12 cellular contexts compared by ENCODE assay signal in the genomic region with DNA sequence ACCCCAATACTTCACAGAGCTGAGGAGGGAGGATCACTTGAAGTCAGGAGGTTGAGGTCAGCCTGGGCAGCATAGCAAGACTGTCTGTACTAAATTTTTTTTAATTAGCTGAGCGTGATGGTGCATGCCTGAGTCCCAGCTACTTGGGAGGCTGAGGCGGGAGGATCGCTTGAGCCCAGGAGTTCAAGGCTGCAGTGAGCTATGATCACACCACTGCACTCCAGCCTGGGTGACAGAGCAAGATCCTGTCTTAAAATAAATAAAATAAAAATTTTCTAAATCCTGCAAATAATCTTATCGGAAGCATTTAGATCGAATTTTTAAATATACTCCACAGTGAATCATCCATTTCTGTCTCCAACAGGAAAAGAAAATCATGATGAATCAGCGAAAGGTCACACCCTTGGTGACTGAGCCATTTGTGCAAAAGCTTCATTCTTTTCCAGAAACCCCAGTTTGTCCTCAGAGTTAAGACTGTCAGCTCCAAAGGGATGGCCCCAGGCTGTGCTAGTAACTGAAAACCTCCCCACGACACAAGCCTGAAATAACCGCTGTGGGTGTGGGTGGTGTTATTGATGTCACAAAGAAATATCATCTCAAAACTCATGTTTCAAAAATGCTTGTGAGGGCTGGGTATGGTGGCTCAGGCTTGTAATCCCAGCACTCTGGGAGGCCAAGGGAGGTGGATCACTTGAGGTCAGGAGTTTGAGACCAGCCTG.
DNase-seq lines count a peak whose midpoint lies in the region; ATAC-seq, FAIRE-seq and TF ChIP-seq lines count a peak whose summit lies in the region.
"Had no signal": no experiment of that assay in that cellular context is flagged by ENCODE, and none has a peak within 500 bp of the region (broad histone marks: within the 10 kb centered on the region; RNA-seq: fewer than 3 reads in every experiment).

No MANE protein-coding gene starts in this region.

- BruUV-seq in HepG2 (replicated peaks; lab: Mats Ljungman, UMichigan) = no TSS peak

- no peak overlapping the region for H3K4me2 ChIP-seq in HepG2 (ENCODE audit: low read depth, low read length)
- H3K4me2 ChIP-seq: neural progenitor cell had no signal

- CTCF ChIA-PET in HepG2 (lab: Yijun Ruan, JAX; ENCODE audit: low intra/inter-chr PET ratio, low total read pairs) (no interaction called here), T-cell (lab: Charles Lee) (interaction anchor here (0.6 to 1.0 kb wide), 3 partner anchors 12 to 408 kb away, joined by 3 to 6 read pairs (median 3); no protein-coding TSS in a partner anchor)

- no peak overlapping the region for H3K9ac ChIP-seq in HepG2 (ENCODE audit: insufficient read depth, low read depth, low read length)
- H3K9ac ChIP-seq: neural progenitor cell had no signal

- H4K20me1 ChIP-seq in HepG2 (ENCODE audit: insufficient read depth, low read length) = no peaks in the 10 kb centered on the region

- H3K27me3 Mint-ChIP-seq in activated T-helper 17 cell treated with anti-CD3 and anti-CD28 coated beads, Interleukin-2, amount 50 U/mL, for 72 hours = peaks cover 4% of the 10 kb centered on the region
- H3K27me3 Mint-ChIP-seq in T-cell = peaks cover 5 to 8% of the 10 kb centered on the region in 2 donors

- ATAC-seq in HepG2 (no peak), right lobe of liver (no peak), HG03565 (IDR thresholded peaks at IDR 0.05; ENCODE audit: unreplicated experiment) (no peak), T-cell (replicated peaks in 1 of 4) (no peak), GM21367 (IDR thresholded peaks at IDR 0.05; ENCODE audit: unreplicated experiment) (no peak)
- ATAC-seq in activated T-helper 17 cell treated with anti-CD3 and anti-CD28 coated beads, Interleukin-2, amount 50 U/mL, for 72 hours (replicated peaks) = peak; percentile 80

- DNase-seq in HepG2 (ENCODE audit: low spot score) = no peak
- no peak for DNase-seq in right lobe of liver
- DNase-seq in glomerular visceral epithelial cell (ENCODE audit: extremely low spot score) = peak; percentile 54
- DNase-seq in urothelium cell line (ENCODE audit: low spot score) = peak; percentile 74
- no peak for DNase-seq in T-cell
- DNase-seq: effector CD8-positive, alpha-beta T cell; NCI-H82 had no signal

- H3K27ac ChIP-seq in HepG2 (ENCODE audit: extremely low read length, insufficient read depth, low read length) = no peak overlapping the region
- H3K27ac ChIP-seq in right lobe of liver = no peak overlapping the region
- H3K27ac ChIP-seq: neural progenitor cell had no signal

- H3K4me1 ChIP-seq in HepG2 (ENCODE audit: insufficient read depth, low read length) (no peaks in the 10 kb centered on the region), right lobe of liver (no peaks in the 10 kb centered on the region)

- H2AFZ ChIP-seq in HepG2 (ENCODE audit: low read length) = no peak overlapping the region
- H2AFZ ChIP-seq: neural progenitor cell had no signal

- no peak for TF ChIP-seq RAD21 in HepG2 (CRISPR knock-in tag; IDR thresholded peaks at IDR 0.05)

- H3K27me3 ChIP-seq in HepG2 (ENCODE audit: control insufficient read depth in 1 of 2, insufficient read depth in 2 of 2, low read length in 2 of 2) (no peaks in the 10 kb centered on the region; a peak in 1 of 5 replicates), right lobe of liver (no peaks in the 10 kb centered on the region)
- H3K27me3 ChIP-seq: neural progenitor cell had no signal

- no peaks in the 10 kb centered on the region for H3K79me2 ChIP-seq in HepG2 (ENCODE audit: insufficient read depth, low read length)

- in situ Hi-C loops in HepG2 (cut with HindIII; ENCODE audit: extremely low pct_ligation_motif_present, low pct_unique_long_range_greater_than_20kb) = no loop called here

- H3K36me3 Mint-ChIP-seq in activated T-helper 17 cell treated with anti-CD3 and anti-CD28 coated beads, Interleukin-2, amount 50 U/mL, for 72 hours (ENCODE audit: low read depth) = no peaks in the 10 kb centered on the region
- no peaks in the 10 kb centered on the region for H3K36me3 Mint-ChIP-seq in T-cell
- H3K36me3 Mint-ChIP-seq: neural progenitor cell had no signal

- TF ChIP-seq EP300 in HepG2 (IDR thresholded peaks at IDR 0.05; ENCODE audit: low read depth in 2 of 2, low read length in 2 of 2) = no peak
- TF ChIP-seq EP300 in HepG2 (CRISPR knock-in tag; IDR thresholded peaks at IDR 0.05; ENCODE audit: borderline replicate concordance) = no peak

- H3K27ac Mint-ChIP-seq in activated T-helper 17 cell treated with anti-CD3 and anti-CD28 coated beads, Interleukin-2, amount 50 U/mL, for 72 hours = no peak overlapping the region
- H3K27ac Mint-ChIP-seq in T-cell = no peak overlapping the region
- H3K27ac Mint-ChIP-seq: neural progenitor cell had no signal

- peaks cover 12% of the 10 kb centered on the region for H3K4me1 Mint-ChIP-seq in activated T-helper 17 cell treated with anti-CD3 and anti-CD28 coated beads, Interleukin-2, amount 50 U/mL, for 72 hours
- H3K4me1 Mint-ChIP-seq in T-cell = peaks cover 4 to 6% (median 6%) of the 10 kb centered on the region in 3 donors

- TF ChIP-seq POLR2A in HepG2 (IDR thresholded peaks at IDR 0.05; ENCODE audit: insufficient read depth in 1 of 2, low read depth in 2 of 2, low read length in 2 of 2) (no peak), right lobe of liver (IDR thresholded peaks at IDR 0.05) (no peak)

- H3K36me3 ChIP-seq in HepG2 (replicated peaks in 1 of 2; ENCODE audit: control insufficient read depth in 1 of 2, insufficient read depth in 2 of 2, low read length in 2 of 2) = no peaks in the 10 kb centered on the region
- H3K36me3 ChIP-seq in right lobe of liver = no peaks in the 10 kb centered on the region
- H3K36me3 ChIP-seq: neural progenitor cell had no signal

- POLR2A ChIA-PET in HepG2 (lab: Yijun Ruan, JAX) (no interaction called here), T-cell (lab: Charles Lee) (no interaction called here)

- FAIRE-seq in HepG2 (lab: Jason Lieb, UNC) (no peak), urothelium cell line (lab: Jason Lieb, UNC) (no peak)

- no peak overlapping the region for H3K4me3 Mint-ChIP-seq in activated T-helper 17 cell treated with anti-CD3 and anti-CD28 coated beads, Interleukin-2, amount 50 U/mL, for 72 hours
- H3K4me3 Mint-ChIP-seq in T-cell = no peak overlapping the region
- H3K4me3 Mint-ChIP-seq: neural progenitor cell had no signal

- H3K9me3 ChIP-seq in HepG2 (ENCODE audit: low read length) (no peaks in the 10 kb centered on the region), right lobe of liver (no peaks in the 10 kb centered on the region)
- H3K9me3 ChIP-seq: Caco-2 had no signal

- intact Hi-C loops in HepG2 (cut with micrococcal nuclease; ENCODE audit: unreplicated experiment) (no loop called here), right lobe of liver (cut with DNase I) (no loop called here)

- WGBS in HepG2 (ENCODE audit: low lambda C conversion rate) = 53% methylated on average over 8 of the region's 8 CpGs
- WGBS in right lobe of liver (ENCODE audit: insufficient coverage, low coverage, low lambda C conversion rate, missing lambda C conversion rate) = 64% methylated on average over 8 of the region's 8 CpGs

- H3K4me3 ChIP-seq in HepG2 (replicated peaks in 1 of 3; ENCODE audit: insufficient read depth in 1 of 3, low read depth in 2 of 3, low read length in 3 of 3) = no peak overlapping the region
- no peak overlapping the region for H3K4me3 ChIP-seq in right lobe of liver
- H3K4me3 ChIP-seq: neural progenitor cell had no signal

- TF ChIP-seq CTCF in HepG2 (CRISPR knock-in tag; IDR thresholded peaks at IDR 0.05) = no peak
- TF ChIP-seq CTCF in right lobe of liver (IDR thresholded peaks at IDR 0.05) = no peak

- H3K9me3 Mint-ChIP-seq in activated T-helper 17 cell treated with anti-CD3 and anti-CD28 coated beads, Interleukin-2, amount 50 U/mL, for 72 hours = no peaks in the 10 kb centered on the region
- H3K9me3 Mint-ChIP-seq in T-cell = no peaks in the 10 kb centered on the region

TF ChIP-seq in HepG2, 621 proteins besides CTCF, POLR2A, EP300 and RAD21 (continues in another document):
- TF ChIP-seq, protein P1, sequence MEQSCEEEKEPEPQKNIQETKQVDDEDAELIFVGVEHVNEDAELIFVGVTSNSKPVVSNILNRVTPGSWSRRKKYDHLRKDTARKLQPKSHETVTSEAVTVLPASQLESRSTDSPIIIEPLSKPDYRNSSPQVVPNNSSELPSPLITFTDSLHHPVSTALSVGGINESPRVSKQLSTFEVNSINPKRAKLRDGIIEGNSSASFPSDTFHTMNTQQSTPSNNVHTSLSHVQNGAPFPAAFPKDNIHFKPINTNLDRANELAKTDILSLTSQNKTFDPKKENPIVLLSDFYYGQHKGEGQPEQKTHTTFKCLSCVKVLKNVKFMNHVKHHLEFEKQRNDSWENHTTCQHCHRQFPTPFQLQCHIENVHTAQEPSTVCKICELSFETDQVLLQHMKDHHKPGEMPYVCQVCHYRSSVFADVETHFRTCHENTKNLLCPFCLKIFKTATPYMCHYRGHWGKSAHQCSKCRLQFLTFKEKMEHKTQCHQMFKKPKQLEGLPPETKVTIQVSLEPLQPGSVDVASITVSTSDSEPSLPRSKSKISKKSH (CRISPR knock-in tag; IDR thresholded peaks at IDR 0.05; ENCODE audit: borderline replicate concordance) = no peak
- no peak for TF ChIP-seq TRAFD1 (CRISPR knock-in tag; IDR thresholded peaks at IDR 0.05; ENCODE audit: borderline replicate concordance)
- TF ChIP-seq MAFF (IDR thresholded peaks at IDR 0.05; ENCODE audit: low read depth, low read length) = peak; percentile 83
- peak; percentile 85 for TF ChIP-seq MAFK (conservative IDR thresholded peaks at IDR 0.05 in 1 of 2, IDR thresholded peaks at IDR 0.05 in 1 of 2; ENCODE audit: low read length in 2 of 2)

Comparison
In these comparisons a context has a peak if more than half of its experiments do, and no peak if none do; other contexts are left out.
1. DNase-seq: peak in glomerular visceral epithelial cell (single experiment) and urothelium cell line (single experiment); none in HepG2 (single experiment), right lobe of liver (0 of 3) and T-cell (0 of 34).